Comparison of ENCODE assay signal across 2 cellular contexts in genomic region chr10:132294561-132295320, GRCh38.
TF ChIP-seq lines count a peak whose summit lies in the region.

No MANE protein-coding gene starts in this region.

TF ChIP-seq in A549, 52 proteins besides CTCF, POLR2A, EP300 and RAD21 (continued from another document):
- TF ChIP-seq REST (IDR thresholded peaks at IDR 0.05): peak; percentile 86

TF ChIP-seq in PFSK-1, 5 proteins besides CTCF, POLR2A, EP300 and RAD21 (continued from another document):
- TF ChIP-seq REST (IDR thresholded peaks at IDR 0.05; ENCODE audit: insufficient read depth in 1 of 2, low read depth in 2 of 2, low read length in 2 of 2) (peak; percentile 90 to 96), POLR2AphosphoS5 (IDR thresholded peaks at IDR 0.05; ENCODE audit: low read depth, low read length) (no peak), SIN3A (IDR thresholded peaks at IDR 0.05; ENCODE audit: borderline replicate concordance, insufficient read depth, low read length) (no peak)
